Comparison of ENCODE assay signal across 30 cellular contexts in genomic region chr20:52096117-52096516, GRCh38.
"Had no signal": no experiment of that assay in that cellular context is flagged by ENCODE, and none has a peak within 500 bp of the region (broad histone marks: within the 10 kb centered on the region; RNA-seq: fewer than 3 reads in every experiment).

No MANE protein-coding gene starts in this region.

- H3K27me3 ChIP-seq: brain microvascular endothelial cell, esophagus squamous epithelium, gastroesophageal sphincter had no signal

- H3K36me3 ChIP-seq: WERI-Rb-1 had no signal

- H3K4me1 ChIP-seq: esophagus squamous epithelium, gastroesophageal sphincter had no signal

- H3K4me3 ChIP-seq: esophagus squamous epithelium, gastroesophageal sphincter had no signal

- FAIRE-seq: astrocyte, bronchial epithelial cell, colon had no signal

- ATAC-seq: activated CD4-positive, CD25-positive, alpha-beta regulatory T cell treated with anti-CD3 and anti-CD28 coated beads, Interleukin-2, amount 50 U/mL, for 24 hours; activated CD8-positive, alpha-beta T cell treated with anti-CD3 and anti-CD28 coated beads for 36 hours; activated T-cell treated with anti-CD3 and anti-CD28 coated beads, Interleukin-2, amount 50 U/mL, for 4 hours; activated T-helper 17 cell treated with anti-CD3 and anti-CD28 coated beads, Interleukin-2, amount 50 U/mL, for 72 hours; effector memory CD8-positive, alpha-beta T cell; gastroesophageal sphincter; T-helper 17 cell had no signal

- H3K9me3 ChIP-seq: esophagus squamous epithelium, gastroesophageal sphincter had no signal

- H3K27ac ChIP-seq: brain microvascular endothelial cell, esophagus squamous epithelium, gastroesophageal sphincter, WERI-Rb-1 had no signal

- DNase-seq: activated B cell treated with CpG ODN at 0.5 μM for 24 hours; activated CD4-positive, alpha-beta T cell treated with anti-CD3 and anti-CD28 coated beads for 48 hours; activated CD4-positive, alpha-beta T cell treated with anti-CD3 and anti-CD28 coated beads, Interleukin-2, amount 50 U/mL, for 1 hour; activated CD4-positive, alpha-beta T cell treated with anti-CD3 and anti-CD28 coated beads, Interleukin-2, amount 50 U/mL, for 48 hours; activated CD8-positive, alpha-beta memory T cell treated with anti-CD3 and anti-CD28 coated beads for 24 hours; activated CD8-positive, alpha-beta T cell treated with anti-CD3 and anti-CD28 coated beads for 36 hours; activated effector memory CD4-positive, alpha-beta T cell treated with Interleukin-2 at 50 U/mL for 16 hours; activated gamma-delta T cell treated with Interleukin-2 at 50 U/mL for 16 hours; activated naive CD4-positive, alpha-beta T cell treated with anti-CD3 and anti-CD28 coated beads, Interleukin-2, amount 50 U/mL, for 16 hours; activated naive CD4-positive, alpha-beta T cell treated with Interleukin-2 at 50 U/mL for 16 hours; activated T-cell treated with anti-CD3 and anti-CD28 coated beads, Interleukin-2, amount 50 U/mL, for 4 hours; amniotic stem cell; brain microvascular endothelial cell; cortex of kidney; dermis blood vessel endothelial cell; effector CD4-positive, alpha-beta T cell; effector memory CD8-positive, alpha-beta T cell; erythroblast; esophagus squamous epithelium; foreskin melanocyte; T-helper 1 cell; T-helper 17 cell; T1000; WERI-Rb-1 had no signal
